ENCODE assay signal across 23 cellular contexts in genomic region chr17:21196126-21196525, GRCh38. TPM values are rescaled to one million over a fixed set of nuclear protein-coding genes. Genes with fewer than 3 reads are reported as not detected.
DNase-seq lines count a peak whose midpoint lies in the region; ATAC-seq and TF ChIP-seq lines count a peak whose summit lies in the region.
"Had no signal": no experiment of that assay in that cellular context is flagged by ENCODE, and none has a peak within 500 bp of the region (broad histone marks: within the 10 kb centered on the region; RNA-seq: fewer than 3 reads in every experiment).

No MANE protein-coding gene starts in this region.

- no peak for TF ChIP-seq POLR2A in thyroid gland (IDR thresholded peaks at IDR 0.05)

- H3K36me3 ChIP-seq in esophagus (ENCODE audit: control insufficient read depth in 2 of 2, insufficient read depth in 2 of 2, low read length in 1 of 2) (peaks cover 9 to 15% of the 10 kb centered on the region in 2 donors), thyroid gland (peaks cover 0 to 14% of the 10 kb centered on the region in 2 donors)

- POLR2A ChIA-PET in RWPE1 (lab: Yijun Ruan, JAX; ENCODE audit: low non-redundant PET), result no interaction called here

- DNase-seq in RWPE1 (ENCODE audit: low spot score) (no peak), progenitor cell of endocrine pancreas (ENCODE audit: low spot score, unreplicated experiment) (no peak), thyroid gland (peak; percentile 70), HCEC 1CT (no peak), NCI-H1092 treated with DMSO at 0.1 percent for 48 hours (lab: John Stamatoyannopoulos, UW) (no peak)
- DNase-seq: C1 segment of cervical spinal cord; CD8-positive, alpha-beta T cell; EL; GF-D8; H7; HFFc6; Karpas-422; MV-4-11; NCI-H1417; NCI-H1694 treated with DMSO at 0.1 percent for 48 hours; NCI-H2081 treated with DMSO at 0.1 percent for 48 hours; NCI-H2171 treated with DMSO at 0.1 percent for 48 hours; NCI-H446; NCI-H526 treated with DMSO at 0.1 percent for 48 hours; OCI-M1; Right ventricle myocardium superior had no signal

- H3K27ac ChIP-seq in RWPE1 (peak overlapping the region; percentile 24; the same call in 1 of the 2 replicates), esophagus (ENCODE audit: low read depth in 2 of 2, low read length in 1 of 2) (peak overlapping the region; percentile 22 to 63), thyroid gland (peak overlapping the region; percentile 33 to 65 (median 65))

- H3K27ac Mint-ChIP-seq in progenitor cell of endocrine pancreas, result peak overlapping the region; percentile 33
- H3K27ac Mint-ChIP-seq: CD8-positive, alpha-beta T cell had no signal

- intact Hi-C loops in thyroid gland (cut with DNase I), result loop anchor here (5.0 kb wide), 1 partner anchor 56 kb away; the partner anchor contains the start of gene NATD1

- TF ChIP-seq CTCF in RWPE1 (conservative IDR thresholded peaks at IDR 0.05; ENCODE audit: low read depth) (no peak), progenitor cell of endocrine pancreas (IDR thresholded peaks at IDR 0.05; ENCODE audit: unreplicated experiment) (no peak), thyroid gland (IDR thresholded peaks at IDR 0.05) (no peak)

- no peaks in the 10 kb centered on the region for H3K9me3 Mint-ChIP-seq in progenitor cell of endocrine pancreas (ENCODE audit: low read depth)
- H3K9me3 Mint-ChIP-seq: CD8-positive, alpha-beta T cell; HFFc6 had no signal

- 50 to 72% methylated on average over 5 of the region's 5 CpGs for WGBS in esophagus, 2 donors
- 38 to 49% methylated on average over 5 of the region's 5 CpGs for WGBS in thyroid gland, 2 donors

- H3K4me3 Mint-ChIP-seq in progenitor cell of endocrine pancreas (ENCODE audit: low read depth), result no peak overlapping the region
- H3K4me3 Mint-ChIP-seq: CD8-positive, alpha-beta T cell; HFFc6 had no signal

- H3K4me3 ChIP-seq in esophagus (ENCODE audit: low read depth in 1 of 2, low read length in 2 of 2) (no peak overlapping the region), thyroid gland (replicated peaks in 1 of 3) (no peak overlapping the region)

- H3K4me1 Mint-ChIP-seq in progenitor cell of endocrine pancreas (ENCODE audit: low read depth), result peaks cover 3% of the 10 kb centered on the region

- H3K27me3 Mint-ChIP-seq in progenitor cell of endocrine pancreas, result no peaks in the 10 kb centered on the region

- H3K36me3 Mint-ChIP-seq in progenitor cell of endocrine pancreas (ENCODE audit: insufficient read depth), result peaks cover 16% of the 10 kb centered on the region

- H3K27me3 ChIP-seq in esophagus (ENCODE audit: control insufficient read depth in 1 of 2, insufficient read depth in 2 of 2, low read length in 2 of 2), result no peaks in the 10 kb centered on the region
- no peaks in the 10 kb centered on the region for H3K27me3 ChIP-seq in thyroid gland

- no peaks in the 10 kb centered on the region for H3K9me3 ChIP-seq in esophagus (ENCODE audit: control insufficient read depth in 2 of 2, insufficient read depth in 1 of 2, low read depth in 1 of 2, low read length in 1 of 2)
- no peaks in the 10 kb centered on the region for H3K9me3 ChIP-seq in thyroid gland

- H3K4me1 ChIP-seq in esophagus (ENCODE audit: control insufficient read depth in 2 of 2, insufficient read depth in 2 of 2, low read length in 1 of 2), result peaks cover 16 to 37% of the 10 kb centered on the region in 2 donors
- peaks cover 36 to 40% of the 10 kb centered on the region in 2 donors for H3K4me1 ChIP-seq in thyroid gland

- ATAC-seq in GM21717 (IDR thresholded peaks at IDR 0.05; ENCODE audit: unreplicated experiment), result no peak
- ATAC-seq: CD8-positive, alpha-beta T cell had no signal

- CTCF ChIA-PET in RWPE1 (lab: Yijun Ruan, JAX), result no interaction called here

RNA-seq across cellular contexts. Expression of gene TMEM11, which starts 17.8 kb away (rescaled TPM):
- 10 to 100 TPM; 28.0 TPM for polyA plus RNA-seq in esophagus
- total RNA-seq in progenitor cell of endocrine pancreas, result 22.2 and 22.6 TPM in 2 replicates
- 10 to 100 TPM; 20.7 to 35.7 (median 24.7) TPM for total RNA-seq in thyroid gland

RNA-seq across cellular contexts. Expression of gene NATD1, which starts 57.1 kb away (rescaled TPM):
- 1 to 10 TPM; 2.3 to 3.2 TPM for polyA plus RNA-seq in esophagus
- total RNA-seq in progenitor cell of endocrine pancreas (13.5 TPM in 2 replicates), thyroid gland (10 to 100 TPM; 18.6 to 34.1 (median 21.2) TPM)

Comparison
In these comparisons a context has a peak if more than half of its experiments do, and no peak if none do; other contexts are left out.
1. DNase-seq: peak in thyroid gland (2 of 2); none in RWPE1 (single experiment), progenitor cell of endocrine pancreas (single experiment), HCEC 1CT (single experiment) and NCI-H1092 treated with DMSO at 0.1 percent for 48 hours (single experiment).
2. Peak in every context shown above with its lines, with median percentiles within 50 percentile points of each other: H3K27ac ChIP-seq.